Comparison of ENCODE assay signal across 15 cellular contexts in genomic region chr5:173739741-173740140, GRCh38.
DNase-seq lines count a peak whose midpoint lies in the region; ATAC-seq, FAIRE-seq and TF ChIP-seq lines count a peak whose summit lies in the region.
"Had no signal": no experiment of that assay in that cellular context is flagged by ENCODE, and none has a peak within 500 bp of the region (broad histone marks: within the 10 kb centered on the region; RNA-seq: fewer than 3 reads in every experiment).

No MANE protein-coding gene starts in this region.

- peaks cover 2% of the 10 kb centered on the region for H3F3A ChIP-seq in neural progenitor cell (ENCODE audit: low read depth)

- POLR2A ChIA-PET in K562 (lab: Yijun Ruan, JAX): interaction anchor here (0.7 to 1.0 kb wide), 2 partner anchors 12 to 145 kb away, joined by 3 read pairs; no protein-coding TSS in a partner anchor

- ATAC-seq in K562 (no peak), right cardiac atrium (no peak)
- ATAC-seq in stimulated activated naive B cell treated with anti-CD40 and anti-IgM and Interleukin-4, amounts not matched to agents 10 μg/mL and 1 μg/mL and 100 μg/mL, for 72 hours (replicated peaks): no peak

- H3K9me3 Mint-ChIP-seq in neural crest cell (no peaks in the 10 kb centered on the region), neural progenitor cell (no peaks in the 10 kb centered on the region)
- no peaks in the 10 kb centered on the region for H3K9me3 Mint-ChIP-seq in stimulated activated naive B cell treated with anti-CD40 and anti-IgM and Interleukin-4, amounts not matched to agents 10 μg/mL and 1 μg/mL and 100 μg/mL, for 72 hours
- H3K9me3 Mint-ChIP-seq: CD4-positive, CD25-positive, alpha-beta regulatory T cell had no signal

- H3K36me3 Mint-ChIP-seq in neural crest cell (ENCODE audit: low read depth) (no peaks in the 10 kb centered on the region), neural progenitor cell (no peaks in the 10 kb centered on the region)
- no peaks in the 10 kb centered on the region for H3K36me3 Mint-ChIP-seq in stimulated activated naive B cell treated with anti-CD40 and anti-IgM and Interleukin-4, amounts not matched to agents 10 μg/mL and 1 μg/mL and 100 μg/mL, for 72 hours
- H3K36me3 Mint-ChIP-seq: CD4-positive, CD25-positive, alpha-beta regulatory T cell had no signal

- 0 out of 2 replicates have a peak overlapping the region, but pooled peaks have one; percentile 2 for H2AFZ ChIP-seq in K562 (ENCODE audit: low read depth, low read length)
- no peak overlapping the region for H2AFZ ChIP-seq in neural progenitor cell (replicated peaks)
- H2AFZ ChIP-seq: GM23248 had no signal

- no peak overlapping the region for H3K27ac ChIP-seq in K562 (ENCODE audit: extremely low read depth, low read depth, low read length)
- H3K27ac ChIP-seq in neural progenitor cell: no peak overlapping the region
- no peak overlapping the region for H3K27ac ChIP-seq in right cardiac atrium (ENCODE audit: low read length)
- H3K27ac ChIP-seq: BLaER1 treated with 17β-estradiol and CSF1 and Interleukin-3, amounts not matched to agents 10 nM and 100 nM; GM23248 had no signal

- H3K4me1 Mint-ChIP-seq in neural crest cell (peaks cover 22% of the 10 kb centered on the region), neural progenitor cell (peaks cover 31% of the 10 kb centered on the region)
- H3K4me1 Mint-ChIP-seq in stimulated activated naive B cell treated with anti-CD40 and anti-IgM and Interleukin-4, amounts not matched to agents 10 μg/mL and 1 μg/mL and 100 μg/mL, for 72 hours: peaks cover 53 to 76% of the 10 kb centered on the region in 2 donors

- 33% methylated on average over 5 of the region's 5 CpGs for WGBS in K562 (ENCODE audit: insufficient coverage, low coverage, missing lambda C conversion rate)
- WGBS in right cardiac atrium: 77% methylated on average over 5 of the region's 5 CpGs

- H3K4me3 ChIP-seq in K562 (no peak overlapping the region), neural progenitor cell (no peak overlapping the region), right cardiac atrium (ENCODE audit: low read length) (no peak overlapping the region)
- H3K4me3 ChIP-seq: BLaER1 treated with 17β-estradiol and CSF1 and Interleukin-3, amounts not matched to agents 10 nM and 100 nM; GM23248 had no signal

- CTCF ChIA-PET in K562 (lab: Yijun Ruan, JAX; ENCODE audit: low intra/inter-chr PET ratio): no interaction called here

- H3K4me2 ChIP-seq in K562 (ENCODE audit: insufficient read depth, low read length) (no peak overlapping the region), neural progenitor cell (no peak overlapping the region)

- TF ChIP-seq CTCF in K562 (IDR thresholded peaks at IDR 0.05 in 2 of 3, conservative IDR thresholded peaks at IDR 0.05 in 1 of 3; ENCODE audit: insufficient read depth in 2 of 3, low read depth in 1 of 3, low read length in 3 of 3) (no peak), neural crest cell (conservative IDR thresholded peaks at IDR 0.05) (no peak), neural progenitor cell (IDR thresholded peaks at IDR 0.05) (no peak)

- in situ Hi-C loops in K562 (cut with MboI): no loop called here

- H3K9me3 ChIP-seq in K562 (replicated peaks; ENCODE audit: control insufficient read depth, insufficient read depth, low read depth, low read length) (no peaks in the 10 kb centered on the region), neural progenitor cell (ENCODE audit: low read depth) (no peaks in the 10 kb centered on the region), right cardiac atrium (ENCODE audit: control insufficient read depth, low read length) (no peaks in the 10 kb centered on the region)
- H3K9me3 ChIP-seq: BLaER1 treated with 17β-estradiol and CSF1 and Interleukin-3, amounts not matched to agents 10 nM and 100 nM had no signal

- no peak for TF ChIP-seq POLR2A in K562 (conservative IDR thresholded peaks at IDR 0.05)

- H3K36me3 ChIP-seq in K562 (ENCODE audit: control insufficient read depth, insufficient read depth, low read length) (no peaks in the 10 kb centered on the region), neural progenitor cell (no peaks in the 10 kb centered on the region)
- H3K36me3 ChIP-seq: BLaER1 treated with 17β-estradiol and CSF1 and Interleukin-3, amounts not matched to agents 10 nM and 100 nM had no signal

- H3K27me3 Mint-ChIP-seq in neural crest cell (ENCODE audit: low read depth) (no peaks in the 10 kb centered on the region), neural progenitor cell (ENCODE audit: insufficient read depth, low read depth) (peaks cover 9% of the 10 kb centered on the region)
- H3K27me3 Mint-ChIP-seq in stimulated activated naive B cell treated with anti-CD40 and anti-IgM and Interleukin-4, amounts not matched to agents 10 μg/mL and 1 μg/mL and 100 μg/mL, for 72 hours: no peaks in the 10 kb centered on the region

- H4K20me1 ChIP-seq in K562 (replicated peaks; ENCODE audit: control insufficient read depth, insufficient read depth, low read length) (no peaks in the 10 kb centered on the region), neural progenitor cell (ENCODE audit: low read depth) (no peaks in the 10 kb centered on the region)
- H4K20me1 ChIP-seq: BLaER1 treated with 17β-estradiol and CSF1 and Interleukin-3, amounts not matched to agents 10 nM and 100 nM had no signal

- BruUV-seq in K562 (replicated peaks; lab: Mats Ljungman, UMichigan): no TSS peak

- no peak for FAIRE-seq in K562 (lab: Jason Lieb, UNC)
- FAIRE-seq: GM12891, HTR-8/SVneo had no signal

- peaks cover 12 to 15% of the 10 kb centered on the region in 2 experiments; a peak in 4 of 5 replicates for H3K4me1 ChIP-seq in K562 (replicated peaks in 1 of 2; ENCODE audit: control insufficient read depth in 2 of 2, insufficient read depth in 2 of 2, low read length in 2 of 2)
- peaks cover 17% of the 10 kb centered on the region for H3K4me1 ChIP-seq in neural progenitor cell
- no peaks in the 10 kb centered on the region for H3K4me1 ChIP-seq in right cardiac atrium (ENCODE audit: control insufficient read depth, insufficient read depth, low read length)

- intact Hi-C loops in K562 (cut with micrococcal nuclease) (no loop called here), right cardiac atrium (cut with DNase I) (no loop called here)

- peak; percentile 11 for DNase-seq in EL
- DNase-seq in K562 (ENCODE audit: extremely low read depth in 1 of 4, low spot score in 3 of 4): no peak
- no peak for DNase-seq in neural crest cell (ENCODE audit: low read depth, low spot score)
- no peak for DNase-seq in stimulated activated naive B cell treated with anti-CD40 and anti-IgM and Interleukin-4, amounts not matched to agents 10 μg/mL and 1 μg/mL and 100 μg/mL, for 72 hours
- DNase-seq in neural progenitor cell (ENCODE audit: low spot score): no peak
- no peak for DNase-seq in MV-4-11 (lab: John Stamatoyannopoulos, UW)
- DNase-seq in right cardiac atrium: no peak
- DNase-seq: ACHN; CD4-positive, CD25-positive, alpha-beta regulatory T cell; DMS53; GM23248; H7 had no signal

- H3K9ac ChIP-seq in K562 (ENCODE audit: insufficient read depth in 1 of 2, low read depth in 2 of 2, low read length in 2 of 2): peak overlapping the region in 1 of 2 experiments; percentile 50; a peak in 1 of 4 replicates
- no peak overlapping the region for H3K9ac ChIP-seq in neural progenitor cell
- H3K9ac ChIP-seq: BLaER1 treated with 17β-estradiol and CSF1 and Interleukin-3, amounts not matched to agents 10 nM and 100 nM; GM23248 had no signal

- H3K79me2 ChIP-seq in K562 (ENCODE audit: control insufficient read depth, insufficient read depth, low read length) (no peaks in the 10 kb centered on the region), neural progenitor cell (ENCODE audit: low read depth) (no peaks in the 10 kb centered on the region)

- H3K27me3 ChIP-seq in K562 (ENCODE audit: control insufficient read depth in 2 of 2, insufficient read depth in 2 of 2, low read length in 2 of 2) (no peaks in the 10 kb centered on the region), neural progenitor cell (no peaks in the 10 kb centered on the region), right cardiac atrium (ENCODE audit: control insufficient read depth, insufficient read depth) (no peaks in the 10 kb centered on the region)
- H3K27me3 ChIP-seq: BLaER1 treated with 17β-estradiol and CSF1 and Interleukin-3, amounts not matched to agents 10 nM and 100 nM had no signal

- H3K9me1 ChIP-seq in K562 (ENCODE audit: control insufficient read depth, insufficient read depth, low read length): no peaks in the 10 kb centered on the region

- TF ChIP-seq RAD21 in K562 (CRISPR knock-in tag; conservative IDR thresholded peaks at IDR 0.05 in 1 of 2, IDR thresholded peaks at IDR 0.05 in 1 of 2): no peak

- no peak for TF ChIP-seq EP300 in K562 (IDR thresholded peaks at IDR 0.05; ENCODE audit: low read length)

- H3K4me3 Mint-ChIP-seq in neural crest cell (no peak overlapping the region), neural progenitor cell (no peak overlapping the region)
- no peak overlapping the region for H3K4me3 Mint-ChIP-seq in stimulated activated naive B cell treated with anti-CD40 and anti-IgM and Interleukin-4, amounts not matched to agents 10 μg/mL and 1 μg/mL and 100 μg/mL, for 72 hours
- H3K4me3 Mint-ChIP-seq: CD4-positive, CD25-positive, alpha-beta regulatory T cell had no signal

- peak overlapping the region; percentile 79 for H3K27ac Mint-ChIP-seq in neural crest cell (ENCODE audit: unreplicated experiment)
- peak overlapping the region; percentile 0 for H3K27ac Mint-ChIP-seq in stimulated activated naive B cell treated with anti-CD40 and anti-IgM and Interleukin-4, amounts not matched to agents 10 μg/mL and 1 μg/mL and 100 μg/mL, for 72 hours
- no peak overlapping the region for H3K27ac Mint-ChIP-seq in neural progenitor cell

TF ChIP-seq in K562, 482 proteins besides CTCF, POLR2A, EP300 and RAD21 (continues in another document):
- TF ChIP-seq MEF2A (IDR thresholded peaks at IDR 0.05; ENCODE audit: control insufficient read depth, low read depth, low read length) (no peak), MXD1 (CRISPR knock-in tag; IDR thresholded peaks at IDR 0.05; ENCODE audit: borderline replicate concordance, poor library complexity, severe bottlenecking) (no peak), NFE2 (IDR thresholded peaks at IDR 0.05; ENCODE audit: low read depth) (no peak), SMARCA5 (IDR thresholded peaks at IDR 0.05) (peak; percentile 63; the same call in 1 of the 2 replicates)
